ENCODE assay signal across 26 cellular contexts in genomic region chr1:60886090-60886489, GRCh38.
"Had no signal": no experiment of that assay in that cellular context is flagged by ENCODE, and none has a peak within 500 bp of the region (broad histone marks: within the 10 kb centered on the region; RNA-seq: fewer than 3 reads in every experiment).

No MANE protein-coding gene starts in this region.

- H3K4me3 Mint-ChIP-seq: activated CD4-positive, alpha-beta memory T cell treated with anti-CD3 and anti-CD28 coated beads for 36 hours; activated T-cell treated with anti-CD3 and anti-CD28 coated beads, Interleukin-2, amount 50 U/mL, for 24 hours; activated T-helper 17 cell treated with anti-CD3 and anti-CD28 coated beads, Interleukin-2, amount 50 U/mL, for 72 hours; central memory CD8-positive, alpha-beta T cell; dendritic cell treated with granulocyte-macrophage colony-stimulating factor and Interleukin-4, amounts not matched to agents 40 ng/mL and 50 ng/mL, for 4 days had no signal

- H3K4me1 ChIP-seq: left lung, lower lobe of right lung, right atrium auricular region, testis, transverse colon had no signal

- H3K4me1 Mint-ChIP-seq: activated T-helper 17 cell treated with anti-CD3 and anti-CD28 coated beads, Interleukin-2, amount 50 U/mL, for 72 hours; central memory CD8-positive, alpha-beta T cell had no signal

- H3K36me3 Mint-ChIP-seq: activated CD4-positive, alpha-beta memory T cell treated with anti-CD3 and anti-CD28 coated beads for 36 hours had no signal

- DNase-seq: activated CD4-positive, alpha-beta memory T cell treated with anti-CD3 and anti-CD28 coated beads for 36 hours; activated CD4-positive, alpha-beta T cell treated with anti-CD3 and anti-CD28 coated beads for 4 hours; activated CD8-positive, alpha-beta memory T cell treated with anti-CD3 and anti-CD28 coated beads, Interleukin-2, amount 50 U/mL, for 48 hours; activated gamma-delta T cell treated with Interleukin-2 at 50 U/mL for 16 hours; activated naive CD4-positive, alpha-beta T cell treated with anti-CD3 and anti-CD28 coated beads, Interleukin-2, amount 50 U/mL, for 16 hours; activated T-cell treated with anti-CD3 and anti-CD28 coated beads, Interleukin-2, amount 50 U/mL, for 24 hours; amniotic stem cell; endodermal cell; foreskin fibroblast; heart right ventricle; left lung; lower lobe of right lung; mesenchymal stem cell; nucleus accumbens; stimulated activated CD4-positive, alpha-beta T cell treated with anti-CD3 and anti-CD28 coated beads, Interleukin-2, amount 100 ng/mL, for 48 hours; stimulated activated naive CD8-positive, alpha-beta T cell treated with anti-CD3 and anti-CD28 coated beads, Interleukin-15, Interleukin-2, amounts not matched to agents 100 U/mL and 50 U/mL, for 24 hours; testis; transverse colon had no signal

- H3K27ac ChIP-seq: heart right ventricle, left lung, lower lobe of right lung, testis, transverse colon had no signal

- H3K4me3 ChIP-seq: heart right ventricle, left lung, lower lobe of right lung, right atrium auricular region, testis, transverse colon had no signal

- H3K9me3 ChIP-seq: heart right ventricle, left lung, lower lobe of right lung, right atrium auricular region, testis, transverse colon had no signal

- FAIRE-seq: astrocyte, islet of Langerhans, urothelium cell line had no signal

- H3K36me3 ChIP-seq: heart right ventricle, left lung, lower lobe of right lung, right atrium auricular region, transverse colon had no signal

- H3K27ac Mint-ChIP-seq: activated CD4-positive, alpha-beta memory T cell treated with anti-CD3 and anti-CD28 coated beads for 36 hours; activated T-cell treated with anti-CD3 and anti-CD28 coated beads, Interleukin-2, amount 50 U/mL, for 24 hours; activated T-helper 17 cell treated with anti-CD3 and anti-CD28 coated beads, Interleukin-2, amount 50 U/mL, for 72 hours; dendritic cell treated with granulocyte-macrophage colony-stimulating factor and Interleukin-4, amounts not matched to agents 40 ng/mL and 50 ng/mL, for 4 days had no signal

- H3K27me3 ChIP-seq: heart right ventricle, left lung, right atrium auricular region, testis, transverse colon had no signal

- H3K9me3 Mint-ChIP-seq: activated CD4-positive, alpha-beta memory T cell treated with anti-CD3 and anti-CD28 coated beads for 36 hours; activated T-cell treated with anti-CD3 and anti-CD28 coated beads, Interleukin-2, amount 50 U/mL, for 24 hours; activated T-helper 17 cell treated with anti-CD3 and anti-CD28 coated beads, Interleukin-2, amount 50 U/mL, for 72 hours; central memory CD8-positive, alpha-beta T cell; dendritic cell treated with granulocyte-macrophage colony-stimulating factor and Interleukin-4, amounts not matched to agents 40 ng/mL and 50 ng/mL, for 4 days; endodermal cell had no signal

- ATAC-seq: activated T-helper 17 cell treated with anti-CD3 and anti-CD28 coated beads, Interleukin-2, amount 50 U/mL, for 72 hours; esophagus mucosa; left lung; lower lobe of right lung; stimulated activated naive CD8-positive, alpha-beta T cell treated with anti-CD3 and anti-CD28 coated beads, Interleukin-15, Interleukin-2, amounts not matched to agents 100 U/mL and 50 U/mL, for 24 hours had no signal

- H3K27me3 Mint-ChIP-seq: dendritic cell treated with granulocyte-macrophage colony-stimulating factor and Interleukin-4, amounts not matched to agents 40 ng/mL and 50 ng/mL, for 4 days had no signal
